ENCODE assay signal across 16 cellular contexts in the genomic region with DNA sequence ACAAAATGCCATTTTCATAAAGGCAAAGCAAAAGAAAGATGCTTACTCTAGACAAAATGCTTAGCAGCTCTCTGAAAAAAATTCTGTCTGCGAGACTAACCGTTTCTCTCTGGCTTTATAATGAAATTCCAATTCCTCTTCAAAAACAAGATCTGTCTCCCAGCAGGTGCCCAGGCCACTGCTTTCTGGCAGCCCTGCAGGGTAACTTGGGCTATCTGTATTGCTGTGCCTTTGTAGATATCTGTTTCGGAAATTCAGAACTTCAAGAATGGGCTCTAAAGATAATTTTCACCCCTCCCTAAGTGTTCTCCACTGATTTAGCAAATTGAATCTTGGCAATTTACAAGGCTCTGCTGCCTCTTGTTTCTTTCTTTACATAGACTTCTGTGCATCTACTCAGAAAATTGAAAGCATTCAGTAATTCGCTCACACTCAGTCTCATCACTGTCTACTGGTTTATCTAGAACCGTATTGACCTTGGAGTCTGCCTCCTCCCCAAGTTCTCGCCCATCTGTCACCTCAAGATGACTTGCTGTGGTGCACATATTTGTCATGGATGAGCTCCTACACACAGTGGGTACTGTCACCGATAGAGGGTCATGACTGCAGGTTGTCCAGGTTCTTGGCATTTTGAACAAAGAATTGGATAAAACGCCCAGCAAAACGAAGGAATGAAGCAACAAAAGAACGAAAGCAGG. TPM values are rescaled to one million over a fixed set of nuclear protein-coding genes. Genes with fewer than 3 reads are reported as not detected.
DNase-seq lines count a peak whose midpoint lies in the region; ATAC-seq and TF ChIP-seq lines count a peak whose summit lies in the region.
"Had no signal": no experiment of that assay in that cellular context is flagged by ENCODE, and none has a peak within 500 bp of the region (broad histone marks: within the 10 kb centered on the region; RNA-seq: fewer than 3 reads in every experiment).

No MANE protein-coding gene starts in this region.

- no peak for ATAC-seq in GM19452 (IDR thresholded peaks at IDR 0.05; ENCODE audit: unreplicated experiment)
- ATAC-seq in GM21526 (IDR thresholded peaks at IDR 0.05; ENCODE audit: low FRiP score, unreplicated experiment), result no peak
- ATAC-seq: HCT116; stimulated activated naive B cell treated with anti-CD40 and anti-IgM and Interleukin-4, amounts not matched to agents 10 μg/mL and 1 μg/mL and 100 μg/mL, for 72 hours had no signal

- H3K9me3 Mint-ChIP-seq in neural crest cell, result peaks cover 24% of the 10 kb centered on the region
- H3K9me3 Mint-ChIP-seq: CD4-positive, alpha-beta T cell had no signal

- H3K4me2 ChIP-seq in Karpas-422 (ENCODE audit: low read depth, low read length, poor library complexity, severe bottlenecking), result peak overlapping the region; percentile 35

- H3K36me3 Mint-ChIP-seq in neural crest cell (ENCODE audit: low read depth), result peaks cover 15% of the 10 kb centered on the region

- no peaks in the 10 kb centered on the region for H3K4me1 ChIP-seq in BE2C
- H3K4me1 ChIP-seq in Karpas-422 (ENCODE audit: low read length), result peaks cover 10% of the 10 kb centered on the region
- H3K4me1 ChIP-seq: right atrium auricular region had no signal

- H3K4me3 ChIP-seq in BE2C (ENCODE audit: low read depth, low read length) (peak overlapping the region; percentile 43), Karpas-422 (ENCODE audit: low read length) (peak overlapping the region; percentile 30; the same call in 1 of the 2 replicates)

- H4K20me1 ChIP-seq in Karpas-422 (ENCODE audit: insufficient read depth, low read depth, low read length), result no peaks in the 10 kb centered on the region

- H3K4me3 Mint-ChIP-seq in neural crest cell, result peak overlapping the region; percentile 20
- H3K4me3 Mint-ChIP-seq: CD4-positive, alpha-beta T cell; stimulated activated naive B cell treated with anti-CD40 and anti-IgM and Interleukin-4, amounts not matched to agents 10 μg/mL and 1 μg/mL and 100 μg/mL, for 72 hours had no signal

- peak overlapping the region; percentile 81 for H3K27ac Mint-ChIP-seq in neural crest cell (ENCODE audit: unreplicated experiment)
- H3K27ac Mint-ChIP-seq: CD4-positive, alpha-beta T cell; stimulated activated naive B cell treated with anti-CD40 and anti-IgM and Interleukin-4, amounts not matched to agents 10 μg/mL and 1 μg/mL and 100 μg/mL, for 72 hours had no signal

- H3K27me3 Mint-ChIP-seq in neural crest cell (ENCODE audit: low read depth), result no peaks in the 10 kb centered on the region
- H3K27me3 Mint-ChIP-seq: CD4-positive, alpha-beta T cell; stimulated activated naive B cell treated with anti-CD40 and anti-IgM and Interleukin-4, amounts not matched to agents 10 μg/mL and 1 μg/mL and 100 μg/mL, for 72 hours had no signal

- peaks cover 41% of the 10 kb centered on the region for H3K4me1 Mint-ChIP-seq in neural crest cell

- TF ChIP-seq CTCF in BE2C (IDR thresholded peaks at IDR 0.05; ENCODE audit: low read depth, low read length), result no peak
- no peak for TF ChIP-seq CTCF in neural crest cell (conservative IDR thresholded peaks at IDR 0.05)

- no peak overlapping the region for H3K27ac ChIP-seq in Karpas-422 (ENCODE audit: low read length)
- peak overlapping the region; percentile 48 for H3K27ac ChIP-seq in caudate nucleus (ENCODE audit: low read depth, low read length)
- H3K27ac ChIP-seq: right atrium auricular region had no signal

- H3K9me3 ChIP-seq in BE2C (no peaks in the 10 kb centered on the region), Karpas-422 (ENCODE audit: low read length) (no peaks in the 10 kb centered on the region)
- H3K9me3 ChIP-seq: right atrium auricular region had no signal

- peak overlapping the region; percentile 73; the same call in 1 of the 2 replicates for H2AFZ ChIP-seq in Karpas-422 (ENCODE audit: low read length)

- H3K36me3 ChIP-seq in BE2C, result no peaks in the 10 kb centered on the region
- H3K36me3 ChIP-seq in Karpas-422 (ENCODE audit: insufficient read depth, low read length), result no peaks in the 10 kb centered on the region
- H3K36me3 ChIP-seq: right atrium auricular region had no signal

- no peaks in the 10 kb centered on the region for H3K79me2 ChIP-seq in Karpas-422 (ENCODE audit: low read length)

- H3K9ac ChIP-seq in Karpas-422 (ENCODE audit: low read length), result no peak overlapping the region

- no peaks in the 10 kb centered on the region for H3K27me3 ChIP-seq in BE2C
- no peaks in the 10 kb centered on the region for H3K27me3 ChIP-seq in Karpas-422 (ENCODE audit: low read length)
- H3K27me3 ChIP-seq: right atrium auricular region had no signal

- H3K9me2 ChIP-seq in Karpas-422 (replicated peaks; ENCODE audit: insufficient read depth, low read length), result no peaks in the 10 kb centered on the region

- DNase-seq in BE2C (no peak), Karpas-422 (no peak), caudate nucleus (lab: John Stamatoyannopoulos, UW) (peak in 1 of 61 donors; percentile 15), neural crest cell (ENCODE audit: low read depth, low spot score) (no peak), midbrain (lab: John Stamatoyannopoulos, UW) (no peak)
- DNase-seq in stimulated activated CD4-positive, alpha-beta T cell treated with anti-CD3 and anti-CD28 coated beads, Interleukin-15, amount 100 ng/mL, for 24 hours, result no peak
- DNase-seq: activated CD4-positive, CD25-positive, alpha-beta regulatory T cell treated with anti-CD3 and anti-CD28 coated beads, Interleukin-2, amount 50 U/mL, for 72 hours; CD4-positive, alpha-beta T cell; NCI-H226; stimulated activated CD4-positive, alpha-beta T cell treated with anti-CD3 and anti-CD28 coated beads, Interleukin-4, amount 100 ng/mL, for 24 hours; stimulated activated naive B cell treated with anti-CD40 and anti-IgM and Interleukin-4, amounts not matched to agents 10 μg/mL and 1 μg/mL and 100 μg/mL, for 72 hours had no signal

RNA-seq across cellular contexts. Expression of a gene that starts 26.4 kb away (rescaled TPM):
- polyA plus RNA-seq in BE2C (2012; ENCODE audit: insufficient read depth, insufficient read length, low read depth), result not detected
- not detected in 2 replicates for total RNA-seq in Karpas-422 (2014; rRNA removed; shearing (Covaris generic); ENCODE audit: low replicate concordance)
- total RNA-seq in neural crest cell, result 246 and 256 TPM in 2 replicates
- total RNA-seq: CD4-positive, alpha-beta T cell; MCF 10A had no signal

RNA-seq across cellular contexts. Expression of a gene that starts 35.9 kb away (rescaled TPM):
- 1.8 TPM for polyA plus RNA-seq in BE2C (2012; ENCODE audit: insufficient read depth, insufficient read length, low read depth)
- total RNA-seq in Karpas-422 (2014; rRNA removed; shearing (Covaris generic); ENCODE audit: low replicate concordance), result not detected in 2 replicates
- total RNA-seq in neural crest cell, result 3.3 and 3.6 TPM in 2 replicates

Comparison
In these comparisons a context has a peak if more than half of its experiments do, and no peak if none do; other contexts are left out.
1. RNA of a gene that starts 26.4 kb away (total RNA-seq): 246 to 256 TPM in neural crest cell; not detected in Karpas-422; every median in the first group is over 100 times any median in the second.